In the genomic region with DNA sequence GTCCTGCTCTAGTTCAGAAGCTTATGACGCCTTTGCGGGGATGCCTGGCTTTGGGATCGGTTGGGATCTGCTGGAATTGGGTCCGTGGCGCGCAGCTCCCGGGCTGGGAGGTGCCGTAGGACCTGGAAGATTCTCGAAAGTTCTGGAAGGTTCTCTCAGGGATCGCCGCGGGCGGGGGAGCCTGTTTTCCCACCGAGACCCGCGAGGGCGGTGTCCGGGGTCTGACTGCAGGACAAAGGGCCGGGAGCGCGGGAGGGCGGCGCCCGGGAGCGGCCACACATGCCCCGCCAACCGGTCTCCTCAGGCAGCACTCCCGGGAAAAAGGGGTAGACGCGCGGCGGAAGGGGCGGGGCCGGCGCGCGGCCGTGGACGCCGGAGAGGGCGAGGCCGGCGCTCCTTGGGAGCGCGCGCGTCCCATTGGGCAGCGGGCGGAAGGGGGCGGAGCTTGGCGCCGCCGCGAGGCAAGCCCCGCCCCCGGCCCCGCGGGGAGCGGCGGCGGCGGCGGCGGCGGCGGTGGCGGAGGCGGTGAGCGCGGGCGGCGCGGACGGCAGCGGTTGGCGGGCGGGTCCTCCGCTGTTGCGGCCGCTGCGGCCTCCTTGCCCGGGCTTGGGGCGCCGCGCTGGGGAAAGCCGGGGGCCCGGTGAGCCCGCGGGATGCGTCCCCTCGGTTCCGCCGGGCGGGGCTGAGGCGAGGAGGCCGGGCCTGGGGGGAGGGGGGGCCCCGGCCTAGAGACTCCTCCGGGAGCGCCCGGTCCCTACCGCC, we compare ENCODE assay signal across 8 cellular contexts. TPM values are rescaled to one million over a fixed set of nuclear protein-coding genes. Genes with fewer than 3 reads are reported as not detected.
DNase-seq lines count a peak whose midpoint lies in the region; ATAC-seq and TF ChIP-seq lines count a peak whose summit lies in the region.

No MANE protein-coding gene starts in this region.

- H3K9me3 ChIP-seq in aorta (ENCODE audit: control insufficient read depth, low read length): no peaks in the 10 kb centered on the region

- peaks cover 0 to 3% of the 10 kb centered on the region in 2 donors for H3K36me3 ChIP-seq in aorta (ENCODE audit: control insufficient read depth in 1 of 2, insufficient read depth in 2 of 2, low read length in 1 of 2)

- no peak for TF ChIP-seq CTCF in GM13977 (IDR thresholded peaks at IDR 0.05; ENCODE audit: extremely low read depth, insufficient read depth, missing control alignments)

- no peaks in the 10 kb centered on the region for H3K27me3 ChIP-seq in aorta (ENCODE audit: control insufficient read depth in 1 of 2, insufficient read depth in 2 of 2, low read length in 1 of 2)

- in situ Hi-C loops in GM13977 (cut with MboI; ENCODE audit: low pct_unique_long_range_greater_than_20kb, low sequenced_read_pairs, unreplicated experiment): no loop called here

- H3K27ac ChIP-seq in aorta (ENCODE audit: low read depth in 1 of 2, low read length in 2 of 2): peak overlapping the region; percentile 6 to 52

- intact Hi-C loops in aorta (cut with DNase I): loop anchor here in 1 of 2 donors (2.0 to 5.0 kb wide), 3 partner anchors 28 to 77 kb away; a partner anchor contains a TSS

- no peaks in the 10 kb centered on the region for H3K4me1 ChIP-seq in aorta (ENCODE audit: control insufficient read depth in 1 of 2, insufficient read depth in 2 of 2, low read length in 2 of 2)

- H3K4me3 ChIP-seq in aorta (ENCODE audit: low read length in 2 of 2): peak overlapping the region; percentile 75 to 89

- ATAC-seq in HG02852 (IDR thresholded peaks at IDR 0.05; ENCODE audit: unreplicated experiment) (peak; percentile 88), aorta (ENCODE audit: low FRiP score) (peak; percentile 99)

- DNase-seq in GM13977 (ENCODE audit: low spot score): peak; percentile 99
- peak; percentile 50 for DNase-seq in NCI-H146 treated with DMSO at 0.1 percent for 48 hours (lab: John Stamatoyannopoulos, UW; ENCODE audit: unreplicated experiment)
- DNase-seq in T-helper 2 cell: peak; percentile 74 to 87 (median 79)
- DNase-seq in anterior cingulate cortex (lab: John Stamatoyannopoulos, UW): peak; percentile 36 to 96 (median 86)
- peak; percentile 98 for DNase-seq in hepatic stellate cell (ENCODE audit: low spot score)
- DNase-seq in renal cortical epithelial cell (ENCODE audit: low read depth): peak; percentile 49
- peak; percentile 94 to 96 for DNase-seq in aorta

- WGBS in aorta, 2 donors: 0% methylated on average over 48 to 101 of the region's 101 CpGs

RNA-seq across cellular contexts. Expression of a gene that starts 29.0 kb away (rescaled TPM):
- 56.8 and 70.2 TPM in 2 replicates for total RNA-seq in renal cortical epithelial cell
- 10 to 100 TPM; 47.7 to 47.8 TPM for total RNA-seq in aorta
- 100 to 1,000 TPM in 1 of 2 donors, 10 to 100 TPM in 1; 72.6 to 105 TPM for polyA plus RNA-seq in aorta

RNA-seq across cellular contexts. Expression of a gene that starts 46.7 kb away (rescaled TPM):
- total RNA-seq in renal cortical epithelial cell (13.4 and 15.4 TPM in 2 replicates), aorta (10 to 100 TPM in 1 of 2 donors, 1 to 10 TPM in 1; 7.9 to 16.1 TPM)
- polyA plus RNA-seq in aorta: 10 to 100 TPM; 21.2 to 40.2 TPM

RNA-seq across cellular contexts. Expression of a gene that starts 52.7 kb away (rescaled TPM):
- total RNA-seq in renal cortical epithelial cell (49.2 and 96.9 TPM in 2 replicates), aorta (10 to 100 TPM; 75.2 to 77.9 TPM)
- polyA plus RNA-seq in aorta: 10 to 100 TPM; 44.8 to 79.0 TPM

Comparison
In these comparisons a context has a peak if more than half of its experiments do, and no peak if none do; other contexts are left out.
1. Peak in every context shown above with its lines: DNase-seq, ATAC-seq, H3K4me3 ChIP-seq and H3K27ac ChIP-seq.
2. DNase-seq: peak in every context shown above with its lines; median percentile 99 in GM13977; 98 in hepatic stellate cell; 95 in aorta; 86 in anterior cingulate cortex; 79 in T-helper 2 cell; 50 in NCI-H146 treated with DMSO at 0.1 percent for 48 hours; 49 in renal cortical epithelial cell.